ENCODE assay signal across 8 cellular contexts in genomic region chr17:17416400-17417360, GRCh38.
DNase-seq lines count a peak whose midpoint lies in the region; ATAC-seq and TF ChIP-seq lines count a peak whose summit lies in the region.

No MANE protein-coding gene starts in this region.

- peak in 1 of 2 donors; percentile 66 for TF ChIP-seq POLR2A in thyroid gland (IDR thresholded peaks at IDR 0.05)

- H3K27ac ChIP-seq in thyroid gland, result peak overlapping the region; percentile 78 to 92 (median 78)

- 80 to 81% methylated on average over 15 to 16 of the region's 16 CpGs for WGBS in thyroid gland, 2 donors

- peaks cover under 1% of the 10 kb centered on the region for H3K9me3 ChIP-seq in adipocyte (ENCODE audit: control insufficient read depth, low read length)
- H3K9me3 ChIP-seq in thyroid gland, result no peaks in the 10 kb centered on the region

- H3K4me1 ChIP-seq in adipocyte (ENCODE audit: control insufficient read depth, insufficient read depth, low read length), result peaks cover 82% of the 10 kb centered on the region
- H3K4me1 ChIP-seq in thyroid gland, result peaks cover 51 to 59% of the 10 kb centered on the region in 2 donors

- ATAC-seq in GM19328 (IDR thresholded peaks at IDR 0.05; ENCODE audit: unreplicated experiment) (no peak), GM18498 (IDR thresholded peaks at IDR 0.05; ENCODE audit: unreplicated experiment) (no peak)

- intact Hi-C loops in thyroid gland (cut with DNase I), result loop anchor here (10.0 kb wide), 1 partner anchor 58 kb away; the partner anchor contains the start of gene MED9

- no peak overlapping the region for H3K4me3 ChIP-seq in adipocyte (ENCODE audit: low read length)
- no peak overlapping the region for H3K4me3 ChIP-seq in thyroid gland (replicated peaks in 1 of 3)

- TF ChIP-seq CTCF in thyroid gland (IDR thresholded peaks at IDR 0.05), result no peak

- H3K36me3 ChIP-seq in adipocyte (ENCODE audit: control insufficient read depth, insufficient read depth, low read length, severe bottlenecking) (no peaks in the 10 kb centered on the region), thyroid gland (no peaks in the 10 kb centered on the region)

- H3K27me3 ChIP-seq in adipocyte (replicated peaks; ENCODE audit: control insufficient read depth, insufficient read depth, low read length) (no peaks in the 10 kb centered on the region), thyroid gland (no peaks in the 10 kb centered on the region)

- DNase-seq in COR-L47 (lab: John Stamatoyannopoulos, UW) (peak; percentile 16), NCI-H1436 treated with DMSO at 0.1 percent for 48 hours (lab: John Stamatoyannopoulos, UW) (peak; percentile 63), adipocyte (ENCODE audit: low read depth) (peak; percentile 51), iris pigment epithelial cell (ENCODE audit: low read depth) (peak; percentile 76), thyroid gland (peak; percentile 72 to 79), T1000 (lab: John Stamatoyannopoulos, UW) (no peak)

- H3K9ac ChIP-seq in adipocyte (ENCODE audit: low read length), result peak overlapping the region; percentile 57
